8 cellular contexts compared by ENCODE assay signal in the genomic region with DNA sequence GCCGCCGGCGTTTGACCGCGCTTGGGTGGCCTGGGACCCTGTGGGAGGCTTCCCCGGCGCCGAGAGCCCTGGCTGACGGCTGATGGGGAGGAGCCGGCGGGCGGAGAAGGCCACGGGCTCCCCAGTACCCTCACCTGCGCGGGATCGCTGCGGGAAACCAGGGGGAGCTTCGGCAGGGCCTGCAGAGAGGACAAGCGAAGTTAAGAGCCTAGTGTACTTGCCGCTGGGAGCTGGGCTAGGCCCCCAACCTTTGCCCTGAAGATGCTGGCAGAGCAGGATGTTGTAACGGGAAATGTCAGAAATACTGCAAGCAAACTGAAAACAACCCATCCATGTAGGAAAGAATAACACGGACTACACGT. TPM values are rescaled to one million over a fixed set of nuclear protein-coding genes. Genes with fewer than 3 reads are reported as not detected.
DNase-seq lines count a peak whose midpoint lies in the region; ATAC-seq and TF ChIP-seq lines count a peak whose summit lies in the region.
"Not testable (repeated sequence)": the region's sequence is repeated elsewhere in the genome, so short reads cannot be mapped to it uniquely, and the experiment has no call there.

No MANE protein-coding gene starts in this region.

- H3K4me3 Mint-ChIP-seq in activated CD4-positive, alpha-beta memory T cell treated with anti-CD3 and anti-CD28 coated beads for 36 hours = peak overlapping the region; percentile 61

- H3K9me3 Mint-ChIP-seq in activated CD4-positive, alpha-beta memory T cell treated with anti-CD3 and anti-CD28 coated beads for 36 hours = not testable (repeated sequence)

- H3K27me3 Mint-ChIP-seq in activated CD4-positive, alpha-beta memory T cell treated with anti-CD3 and anti-CD28 coated beads for 36 hours = not testable (repeated sequence)

- peak; percentile 16 for ATAC-seq in GM21360 (IDR thresholded peaks at IDR 0.05; ENCODE audit: unreplicated experiment)

- H3K4me1 Mint-ChIP-seq in activated CD4-positive, alpha-beta memory T cell treated with anti-CD3 and anti-CD28 coated beads for 36 hours (ENCODE audit: low read depth) = peaks cover 13% of the 10 kb centered on the region

- not testable (repeated sequence) for TF ChIP-seq CTCF in 22Rv1 (IDR thresholded peaks at IDR 0.05); brain microvascular endothelial cell (IDR thresholded peaks at IDR 0.05; ENCODE audit: low read depth, low read length, missing control alignments); fibroblast of villous mesenchyme (IDR thresholded peaks at IDR 0.05; ENCODE audit: insufficient read depth, low read depth, low read length)

- not testable (repeated sequence) for H3K4me1 ChIP-seq in HUES64 (ENCODE audit: insufficient read depth, low read length); mesodermal cell (ENCODE audit: control insufficient read depth, insufficient read depth, low read length, poor library complexity, severe bottlenecking); skeletal muscle satellite cell (ENCODE audit: control insufficient read depth, insufficient read depth, low read length)

- H3K4me2 ChIP-seq in skeletal muscle satellite cell (ENCODE audit: low read length) = peak overlapping the region; percentile 66

- not testable (repeated sequence) for H3K36me3 ChIP-seq in HUES64 (ENCODE audit: insufficient read depth, low read length); brain microvascular endothelial cell (replicated peaks); mesodermal cell (ENCODE audit: control insufficient read depth, insufficient read depth, low read length); skeletal muscle satellite cell (ENCODE audit: insufficient read depth, low read length)

- CTCF ChIA-PET in activated CD4-positive, alpha-beta memory T cell treated with anti-CD3 and anti-CD28 coated beads for 36 hours (lab: Charles Lee) = not testable (repeated sequence)

- H3K27ac ChIP-seq in 22Rv1 (peak overlapping the region; percentile 20; the same call in 1 of the 2 replicates), brain microvascular endothelial cell (peak overlapping the region; percentile 48)
- H3K27ac ChIP-seq in HUES64 (ENCODE audit: low read depth, low read length); mesodermal cell (ENCODE audit: low read depth, low read length, severe bottlenecking): not testable (repeated sequence)

- peak overlapping the region; percentile 84 for H3K27ac Mint-ChIP-seq in activated CD4-positive, alpha-beta memory T cell treated with anti-CD3 and anti-CD28 coated beads for 36 hours

- peaks cover 17% of the 10 kb centered on the region for H3K27me3 ChIP-seq in HUES64 (ENCODE audit: insufficient read depth, low read length)
- H3K27me3 ChIP-seq in brain microvascular endothelial cell (replicated peaks); skeletal muscle satellite cell (ENCODE audit: control insufficient read depth, insufficient read depth, low read length): not testable (repeated sequence)

- H3K9me3 ChIP-seq in HUES64 (ENCODE audit: insufficient read depth, low read depth, low read length); mesodermal cell (ENCODE audit: control insufficient read depth, low read length); skeletal muscle satellite cell (replicated peaks; ENCODE audit: low read length): not testable (repeated sequence)

- H3K4me3 ChIP-seq in HUES64 (ENCODE audit: low read length) (peak overlapping the region; percentile 46), brain microvascular endothelial cell (ENCODE audit: low read depth, low read length) (peak overlapping the region; percentile 38), fibroblast of villous mesenchyme (ENCODE audit: low read depth, low read length) (peak overlapping the region; percentile 32), mesodermal cell (ENCODE audit: extremely low read depth, insufficient read depth, low read length, poor library complexity, severe bottlenecking) (peak overlapping the region; percentile 31), skeletal muscle satellite cell (ENCODE audit: low read length) (peak overlapping the region; percentile 70)

- 30% methylated on average over 2 of the region's 23 CpGs for WGBS in HUES64
- no CpG with 5 or more reads among the region's 23 CpGs for WGBS in mesodermal cell (ENCODE audit: insufficient coverage in 2 of 2), 2 experiments

- not testable (repeated sequence) for H3K36me3 Mint-ChIP-seq in activated CD4-positive, alpha-beta memory T cell treated with anti-CD3 and anti-CD28 coated beads for 36 hours

- in situ Hi-C loops in brain microvascular endothelial cell (cut with HindIII; ENCODE audit: low pct_ligation_motif_present, low sequenced_read_pairs) = not testable (repeated sequence)

- POLR2A ChIA-PET in activated CD4-positive, alpha-beta memory T cell treated with anti-CD3 and anti-CD28 coated beads for 36 hours (lab: Charles Lee) = not testable (repeated sequence)

- H3K9ac ChIP-seq in HUES64 (ENCODE audit: low read depth, low read length) = not testable (repeated sequence)
- peak overlapping the region; percentile 59 for H3K9ac ChIP-seq in skeletal muscle satellite cell (ENCODE audit: low read depth, low read length)

- intact Hi-C loops in activated CD4-positive, alpha-beta memory T cell treated with anti-CD3 and anti-CD28 coated beads for 36 hours (cut with micrococcal nuclease) = not testable (repeated sequence)

- DNase-seq in activated CD4-positive, alpha-beta memory T cell treated with anti-CD3 and anti-CD28 coated beads for 36 hours; brain microvascular endothelial cell; fibroblast of villous mesenchyme (ENCODE audit: low read depth): not testable (repeated sequence)

RNA-seq across cellular contexts. Expression of a gene that starts 26.0 kb away (rescaled TPM):
- not detected for polyA plus RNA-seq in HUES64 (2013, experiment 1 of 2)
- polyA plus RNA-seq in HUES64 (2013, experiment 2 of 2) = not detected
- under 1 TPM in 1 of 2 experiments, not detected in 1; 0.46 TPM for total RNA-seq in activated CD4-positive, alpha-beta memory T cell treated with anti-CD3 and anti-CD28 coated beads for 36 hours
- total RNA-seq in fibroblast of villous mesenchyme = under 0.01 and 1.3 TPM in 2 replicates
- not detected for polyA plus RNA-seq in mesodermal cell (2013, experiment 1 of 2)
- polyA plus RNA-seq in mesodermal cell (2013, experiment 2 of 2) = not detected
- total RNA-seq in skeletal muscle satellite cell (2012; rRNA removed) = under 0.01 and 1.8 TPM in 2 replicates
